In genomic region chr3:124607163-124607562, GRCh38 we compare ENCODE assay signal across 14 cellular contexts.
DNase-seq lines count a peak whose midpoint lies in the region; ATAC-seq and TF ChIP-seq lines count a peak whose summit lies in the region.
"Had no signal": no experiment of that assay in that cellular context is flagged by ENCODE, and none has a peak within 500 bp of the region (broad histone marks: within the 10 kb centered on the region; RNA-seq: fewer than 3 reads in every experiment).

No MANE protein-coding gene starts in this region.

- peak; percentile 58 to 84 (median 77) for ATAC-seq in right lobe of liver
- ATAC-seq: activated T-cell treated with anti-CD3 and anti-CD28 coated beads, Interleukin-2, amount 50 U/mL, for 72 hours; naive thymus-derived CD4-positive, alpha-beta T cell had no signal

- intact Hi-C loops in right lobe of liver (cut with DNase I): no loop called here

- H3K27me3 ChIP-seq in right lobe of liver: no peaks in the 10 kb centered on the region
- H3K27me3 ChIP-seq: cardiac muscle cell had no signal

- TF ChIP-seq POLR2A in right lobe of liver (IDR thresholded peaks at IDR 0.05): no peak

- DNase-seq in Daoy (ENCODE audit: low read depth) (peak; percentile 72), NCI-H226 (peak; percentile 15), dermis blood vessel endothelial cell (peak; percentile 64), right lobe of liver (no peak), HuH-7.5 (ENCODE audit: low spot score) (no peak), NCI-H1048 (lab: John Stamatoyannopoulos, UW) (no peak), DMS153 (lab: John Stamatoyannopoulos, UW) (no peak), substantia nigra (lab: John Stamatoyannopoulos, UW) (no peak)
- DNase-seq: activated CD4-positive, alpha-beta T cell treated with anti-CD3 and anti-CD28 coated beads for 4 hours; activated T-cell treated with anti-CD3 and anti-CD28 coated beads, Interleukin-2, amount 50 U/mL, for 72 hours; immature natural killer cell; naive thymus-derived CD4-positive, alpha-beta T cell; NCI-H2171 treated with DMSO at 0.1 percent for 48 hours had no signal

- H3K4me3 ChIP-seq in right lobe of liver: no peak overlapping the region
- H3K4me3 ChIP-seq: cardiac muscle cell had no signal

- 17% methylated on average over 1 of the region's 1 CpG for WGBS in right lobe of liver (ENCODE audit: insufficient coverage, low coverage, low lambda C conversion rate, missing lambda C conversion rate)

- peaks cover 0 to 43% (median 8%) of the 10 kb centered on the region in 4 donors for H3K4me1 ChIP-seq in right lobe of liver

- H3K27ac ChIP-seq in right lobe of liver (peak overlapping the region in 1 of 3 donors; percentile 13), substantia nigra (ENCODE audit: low read depth, low read length, poor library complexity, severe bottlenecking) (no peak overlapping the region)

- no peak for TF ChIP-seq CTCF in right lobe of liver (IDR thresholded peaks at IDR 0.05)

- no peaks in the 10 kb centered on the region for H3K9me3 ChIP-seq in right lobe of liver

- H3K36me3 ChIP-seq in right lobe of liver: no peaks in the 10 kb centered on the region
- H3K36me3 ChIP-seq: cardiac muscle cell had no signal

Comparison
In these comparisons a context has a peak if more than half of its experiments do, and no peak if none do; other contexts are left out.
1. DNase-seq: peak in Daoy (single experiment), NCI-H226 (single experiment) and dermis blood vessel endothelial cell (single experiment); none in right lobe of liver (0 of 3), HuH-7.5 (single experiment), NCI-H1048 (single experiment), DMS153 (single experiment) and substantia nigra (0 of 49).